1 cellular context compared by ENCODE assay signal in genomic region chr10:132439025-132439388, GRCh38.
TF ChIP-seq lines count a peak whose summit lies in the region.

No MANE protein-coding gene starts in this region.

TF ChIP-seq in H1, 55 proteins besides CTCF, POLR2A, EP300 and RAD21:
- TF ChIP-seq HDAC2 (IDR thresholded peaks at IDR 0.05; ENCODE audit: borderline replicate concordance in 1 of 2, low read depth in 2 of 2, low read length in 2 of 2): no peak
- no peak for TF ChIP-seq SRF (IDR thresholded peaks at IDR 0.05; ENCODE audit: low read depth, low read length)
- no peak for TF ChIP-seq RBBP5 (IDR thresholded peaks at IDR 0.05; ENCODE audit: borderline replicate concordance, low read depth, low read length)
- TF ChIP-seq FOSL1 (IDR thresholded peaks at IDR 0.05; ENCODE audit: insufficient read depth, low read depth, low read length): no peak
- no peak for TF ChIP-seq EGR1 (IDR thresholded peaks at IDR 0.05; ENCODE audit: borderline replicate concordance, low read depth, low read length)
- TF ChIP-seq CTBP2 (IDR thresholded peaks at IDR 0.05; ENCODE audit: borderline replicate concordance, insufficient read depth, insufficient read length, low read length): no peak
